3 cellular contexts compared by ENCODE assay signal in genomic region chr9:98323051-98323830, GRCh38.
TF ChIP-seq lines count a peak whose summit lies in the region.

No MANE protein-coding gene starts in this region.

TF ChIP-seq in SK-N-SH treated with all-trans-retinoic acid at 6 μM for 48 hours, 23 proteins besides CTCF, POLR2A, EP300 and RAD21:
- no peak for TF ChIP-seq OSR1 (CRISPR knock-in tag; IDR thresholded peaks at IDR 0.05)

TF ChIP-seq in SK-N-SH, 30 proteins besides CTCF, POLR2A, EP300 and RAD21:
- TF ChIP-seq GATA2 (CRISPR knock-in tag; IDR thresholded peaks at IDR 0.05) (no peak), POLR2AphosphoS5 (IDR thresholded peaks at IDR 0.05; ENCODE audit: low read depth, low read length) (no peak), FOSL2 (IDR thresholded peaks at IDR 0.05; ENCODE audit: borderline replicate concordance, low read depth) (no peak), FOXM1 (IDR thresholded peaks at IDR 0.05; ENCODE audit: low read depth) (no peak), TAF1 (IDR thresholded peaks at IDR 0.05; ENCODE audit: borderline replicate concordance, low read depth, low read length) (no peak), SIN3A (IDR thresholded peaks at IDR 0.05; ENCODE audit: borderline replicate concordance, low read depth, low read length) (no peak)
- TF ChIP-seq, protein P1, sequence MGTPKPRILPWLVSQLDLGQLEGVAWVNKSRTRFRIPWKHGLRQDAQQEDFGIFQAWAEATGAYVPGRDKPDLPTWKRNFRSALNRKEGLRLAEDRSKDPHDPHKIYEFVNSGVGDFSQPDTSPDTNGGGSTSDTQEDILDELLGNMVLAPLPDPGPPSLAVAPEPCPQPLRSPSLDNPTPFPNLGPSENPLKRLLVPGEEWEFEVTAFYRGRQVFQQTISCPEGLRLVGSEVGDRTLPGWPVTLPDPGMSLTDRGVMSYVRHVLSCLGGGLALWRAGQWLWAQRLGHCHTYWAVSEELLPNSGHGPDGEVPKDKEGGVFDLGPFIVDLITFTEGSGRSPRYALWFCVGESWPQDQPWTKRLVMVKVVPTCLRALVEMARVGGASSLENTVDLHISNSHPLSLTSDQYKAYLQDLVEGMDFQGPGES (IDR thresholded peaks at IDR 0.05; ENCODE audit: low read depth, low read length), result no peak
- TF ChIP-seq, protein P2, sequence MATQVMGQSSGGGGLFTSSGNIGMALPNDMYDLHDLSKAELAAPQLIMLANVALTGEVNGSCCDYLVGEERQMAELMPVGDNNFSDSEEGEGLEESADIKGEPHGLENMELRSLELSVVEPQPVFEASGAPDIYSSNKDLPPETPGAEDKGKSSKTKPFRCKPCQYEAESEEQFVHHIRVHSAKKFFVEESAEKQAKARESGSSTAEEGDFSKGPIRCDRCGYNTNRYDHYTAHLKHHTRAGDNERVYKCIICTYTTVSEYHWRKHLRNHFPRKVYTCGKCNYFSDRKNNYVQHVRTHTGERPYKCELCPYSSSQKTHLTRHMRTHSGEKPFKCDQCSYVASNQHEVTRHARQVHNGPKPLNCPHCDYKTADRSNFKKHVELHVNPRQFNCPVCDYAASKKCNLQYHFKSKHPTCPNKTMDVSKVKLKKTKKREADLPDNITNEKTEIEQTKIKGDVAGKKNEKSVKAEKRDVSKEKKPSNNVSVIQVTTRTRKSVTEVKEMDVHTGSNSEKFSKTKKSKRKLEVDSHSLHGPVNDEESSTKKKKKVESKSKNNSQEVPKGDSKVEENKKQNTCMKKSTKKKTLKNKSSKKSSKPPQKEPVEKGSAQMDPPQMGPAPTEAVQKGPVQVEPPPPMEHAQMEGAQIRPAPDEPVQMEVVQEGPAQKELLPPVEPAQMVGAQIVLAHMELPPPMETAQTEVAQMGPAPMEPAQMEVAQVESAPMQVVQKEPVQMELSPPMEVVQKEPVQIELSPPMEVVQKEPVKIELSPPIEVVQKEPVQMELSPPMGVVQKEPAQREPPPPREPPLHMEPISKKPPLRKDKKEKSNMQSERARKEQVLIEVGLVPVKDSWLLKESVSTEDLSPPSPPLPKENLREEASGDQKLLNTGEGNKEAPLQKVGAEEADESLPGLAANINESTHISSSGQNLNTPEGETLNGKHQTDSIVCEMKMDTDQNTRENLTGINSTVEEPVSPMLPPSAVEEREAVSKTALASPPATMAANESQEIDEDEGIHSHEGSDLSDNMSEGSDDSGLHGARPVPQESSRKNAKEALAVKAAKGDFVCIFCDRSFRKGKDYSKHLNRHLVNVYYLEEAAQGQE (IDR thresholded peaks at IDR 0.05; ENCODE audit: low read depth, low read length), result no peak
- TF ChIP-seq, protein P3, sequence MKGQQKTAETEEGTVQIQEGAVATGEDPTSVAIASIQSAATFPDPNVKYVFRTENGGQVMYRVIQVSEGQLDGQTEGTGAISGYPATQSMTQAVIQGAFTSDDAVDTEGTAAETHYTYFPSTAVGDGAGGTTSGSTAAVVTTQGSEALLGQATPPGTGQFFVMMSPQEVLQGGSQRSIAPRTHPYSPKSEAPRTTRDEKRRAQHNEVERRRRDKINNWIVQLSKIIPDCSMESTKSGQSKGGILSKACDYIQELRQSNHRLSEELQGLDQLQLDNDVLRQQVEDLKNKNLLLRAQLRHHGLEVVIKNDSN (IDR thresholded peaks at IDR 0.05; ENCODE audit: borderline replicate concordance, low read depth), result no peak
- TF ChIP-seq, protein P4, sequence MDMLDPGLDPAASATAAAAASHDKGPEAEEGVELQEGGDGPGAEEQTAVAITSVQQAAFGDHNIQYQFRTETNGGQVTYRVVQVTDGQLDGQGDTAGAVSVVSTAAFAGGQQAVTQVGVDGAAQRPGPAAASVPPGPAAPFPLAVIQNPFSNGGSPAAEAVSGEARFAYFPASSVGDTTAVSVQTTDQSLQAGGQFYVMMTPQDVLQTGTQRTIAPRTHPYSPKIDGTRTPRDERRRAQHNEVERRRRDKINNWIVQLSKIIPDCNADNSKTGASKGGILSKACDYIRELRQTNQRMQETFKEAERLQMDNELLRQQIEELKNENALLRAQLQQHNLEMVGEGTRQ (IDR thresholded peaks at IDR 0.05; ENCODE audit: borderline replicate concordance, low read depth, low read length), result no peak

TF ChIP-seq in endothelial cell of umbilical vein, 7 proteins besides CTCF, POLR2A, EP300 and RAD21:
- no peak for TF ChIP-seq GATA2 (IDR thresholded peaks at IDR 0.05; ENCODE audit: insufficient read depth, insufficient read length, low read depth, low read length)
- TF ChIP-seq EZH2 (IDR thresholded peaks at IDR 0.05; ENCODE audit: borderline replicate concordance, low read depth, low read length, severe bottlenecking), result no peak
- TF ChIP-seq MYC (IDR thresholded peaks at IDR 0.05; ENCODE audit: low read depth, low read length), result no peak
- TF ChIP-seq JUN (IDR thresholded peaks at IDR 0.05; ENCODE audit: borderline replicate concordance, insufficient read depth, insufficient read length, low read depth), result no peak
- no peak for TF ChIP-seq MAX (IDR thresholded peaks at IDR 0.05; ENCODE audit: insufficient read depth, insufficient read length)
- no peak for TF ChIP-seq POLR2AphosphoS5 (IDR thresholded peaks at IDR 0.05; ENCODE audit: insufficient read depth, low read depth, low read length)
- no peak for TF ChIP-seq FOS (IDR thresholded peaks at IDR 0.05; ENCODE audit: borderline replicate concordance, insufficient read depth, low read length)
